In the genomic region with DNA sequence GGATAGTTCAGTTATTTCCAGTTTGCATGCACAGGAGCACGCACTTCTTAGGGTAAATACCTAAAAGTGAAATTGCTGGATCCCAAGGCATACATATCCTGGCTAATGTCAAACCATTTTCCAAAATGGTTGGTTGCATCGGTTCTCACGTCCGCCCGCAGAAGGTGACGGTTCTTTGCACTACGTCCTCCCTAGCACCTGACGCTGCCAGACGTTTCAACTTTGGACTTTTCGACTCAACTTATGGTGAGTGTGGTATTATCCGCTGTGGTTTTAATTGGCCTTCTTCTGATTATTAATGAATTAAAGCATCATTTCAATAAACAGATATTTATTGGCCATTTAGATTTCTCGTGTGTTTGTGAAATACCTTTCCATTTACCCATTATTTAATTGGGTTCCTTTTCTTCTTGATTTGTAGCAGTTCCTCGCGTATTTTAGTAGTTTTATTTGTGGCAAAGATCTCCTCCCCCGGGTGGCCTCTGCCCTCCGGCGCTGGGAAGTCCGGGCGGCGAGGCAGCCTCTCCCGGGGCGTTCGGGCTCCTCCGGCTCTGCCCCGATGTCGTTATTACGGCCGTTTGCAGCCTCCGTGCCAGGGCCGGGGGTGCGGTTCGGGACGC, we compare ENCODE assay signal across 8 cellular contexts. TPM values are rescaled to one million over a fixed set of nuclear protein-coding genes. Genes with fewer than 3 reads are reported as not detected.
DNase-seq lines count a peak whose midpoint lies in the region; ATAC-seq and TF ChIP-seq lines count a peak whose summit lies in the region.

A gene (plus strand): TSS at position 571 of the 620 bp plus-strand sequence. CDS start 3,091 bp downstream, outside the sequence.

- H3K36me3 ChIP-seq in breast epithelium (no peaks in the 10 kb centered on the region), aorta (ENCODE audit: control insufficient read depth in 1 of 2, insufficient read depth in 2 of 2, low read length in 1 of 2) (no peaks in the 10 kb centered on the region)

- peaks cover 12% of the 10 kb centered on the region for H3K4me1 Mint-ChIP-seq in mesothelial cell of epicardium

- H3K36me3 Mint-ChIP-seq in mesothelial cell of epicardium = peaks cover 9% of the 10 kb centered on the region

- H3K4me1 ChIP-seq in breast epithelium (no peaks in the 10 kb centered on the region), aorta (ENCODE audit: control insufficient read depth in 1 of 2, insufficient read depth in 2 of 2, low read length in 2 of 2) (no peaks in the 10 kb centered on the region)

- peaks cover 14% of the 10 kb centered on the region for H3K27me3 Mint-ChIP-seq in mesothelial cell of epicardium (ENCODE audit: low read depth)

- H3K9me3 ChIP-seq in breast epithelium (no peaks in the 10 kb centered on the region), aorta (ENCODE audit: control insufficient read depth, low read length) (no peaks in the 10 kb centered on the region)

- TF ChIP-seq CTCF in breast epithelium (IDR thresholded peaks at IDR 0.05) (no peak), mesothelial cell of epicardium (IDR thresholded peaks at IDR 0.05; ENCODE audit: unreplicated experiment) (no peak)

- WGBS in aorta, 2 donors = 28 to 29% methylated on average over 33 of the region's 33 CpGs

- ATAC-seq in aorta (ENCODE audit: low FRiP score) = no peak
- no peak for ATAC-seq in GM21825 (IDR thresholded peaks at IDR 0.05; ENCODE audit: unreplicated experiment)
- ATAC-seq in HG03039 (IDR thresholded peaks at IDR 0.05; ENCODE audit: unreplicated experiment) = no peak

- H3K4me3 Mint-ChIP-seq in mesothelial cell of epicardium = peak within 1 kb of the TSS; percentile 82

- peak; percentile 50 for DNase-seq in stimulated activated CD4-positive, alpha-beta T cell treated with anti-CD3 and anti-CD28 coated beads, Interleukin-4, amount 100 ng/mL, for 1 hour
- no peak for DNase-seq in stimulated activated CD4-positive, alpha-beta T cell treated with anti-CD3 and anti-CD28 coated beads, Interleukin-15, amount 100 ng/mL, for 24 hours
- DNase-seq in breast epithelium (ENCODE audit: low spot score in 2 of 2) (no peak), mesothelial cell of epicardium (ENCODE audit: low spot score in 2 of 2, unreplicated experiment in 2 of 2) (no peak), aorta (no peak), NCI-H1436 (lab: John Stamatoyannopoulos, UW) (no peak)

- peak within 1 kb of the TSS; percentile 67 to 93 (median 77) for H3K4me3 ChIP-seq in breast epithelium
- H3K4me3 ChIP-seq in aorta (ENCODE audit: low read length in 2 of 2) = peak within 1 kb of the TSS; percentile 66 to 68

- intact Hi-C loops in breast epithelium (cut with DNase I; ENCODE audit: low total_unique reads) = no loop called here
- intact Hi-C loops in aorta (cut with DNase I) = no loop called here

- H3K27me3 ChIP-seq in breast epithelium = no peaks in the 10 kb centered on the region
- no peaks in the 10 kb centered on the region for H3K27me3 ChIP-seq in aorta (ENCODE audit: control insufficient read depth in 1 of 2, insufficient read depth in 2 of 2, low read length in 1 of 2)

- no peak for TF ChIP-seq POLR2A in breast epithelium (IDR thresholded peaks at IDR 0.05)

- peak within 1 kb of the TSS; percentile 91 for H3K27ac Mint-ChIP-seq in mesothelial cell of epicardium

- H3K9me3 Mint-ChIP-seq in mesothelial cell of epicardium = no peaks in the 10 kb centered on the region

- peak within 1 kb of the TSS; percentile 93 to 99 for H3K27ac ChIP-seq in breast epithelium
- peak within 1 kb of the TSS in 1 of 2 donors; percentile 30 for H3K27ac ChIP-seq in aorta (ENCODE audit: low read depth in 1 of 2, low read length in 2 of 2)

RNA-seq across cellular contexts. Expression of the gene that starts here (rescaled TPM):
- total RNA-seq in breast epithelium = 10 to 100 TPM; 11.7 to 13.1 (median 11.8) TPM
- 6.4 to 7.4 TPM (median 6.8 TPM) in 3 replicates for total RNA-seq in mesothelial cell of epicardium
- total RNA-seq in aorta = 1 to 10 TPM; 6.1 to 7.1 TPM
- polyA plus RNA-seq in aorta = 1 to 10 TPM; 1.8 to 3.3 TPM
